ENCODE assay signal across 8 cellular contexts in genomic region chr21:29499734-29500343, GRCh38.
DNase-seq lines count a peak whose midpoint lies in the region; ATAC-seq, FAIRE-seq and TF ChIP-seq lines count a peak whose summit lies in the region.

No MANE protein-coding gene starts in this region.

- FAIRE-seq in D721Med (lab: Jason Lieb, UNC), result no peak

- in situ Hi-C loops in SK-MEL-5 (cut with HindIII; ENCODE audit: low pct_unique_long_range_greater_than_20kb, low sequenced_read_pairs), result no loop called here

- DNase-seq in D721Med (ENCODE audit: insufficient read length, low spot score), result peak; percentile 27
- peak; percentile 74 for DNase-seq in SK-MEL-5 (ENCODE audit: low read depth, low spot score)
- DNase-seq in glomerular visceral epithelial cell (ENCODE audit: extremely low spot score), result peak; percentile 27
- DNase-seq in NCI-H2196 treated with DMSO at 0.1 percent for 48 hours (lab: John Stamatoyannopoulos, UW; ENCODE audit: unreplicated experiment), result no peak

- peak; percentile 56 for TF ChIP-seq CTCF in D721Med (IDR thresholded peaks at IDR 0.05; ENCODE audit: insufficient read depth, missing control alignments)

- ATAC-seq in HG02759 (IDR thresholded peaks at IDR 0.05; ENCODE audit: unreplicated experiment), result peak; percentile 50
- ATAC-seq in GM18498 (IDR thresholded peaks at IDR 0.05; ENCODE audit: unreplicated experiment), result no peak
- no peak for ATAC-seq in GM18907 (IDR thresholded peaks at IDR 0.05; ENCODE audit: unreplicated experiment)
- ATAC-seq in HG02642 (IDR thresholded peaks at IDR 0.05; ENCODE audit: poor library complexity, unreplicated experiment), result no peak
